ENCODE assay signal across 20 cellular contexts in genomic region chr7:114364151-114364550, GRCh38. TPM values are rescaled to one million over a fixed set of nuclear protein-coding genes. Genes with fewer than 3 reads are reported as not detected.
DNase-seq lines count a peak whose midpoint lies in the region; ATAC-seq, FAIRE-seq and TF ChIP-seq lines count a peak whose summit lies in the region.
"Had no signal": no experiment of that assay in that cellular context is flagged by ENCODE, and none has a peak within 500 bp of the region (broad histone marks: within the 10 kb centered on the region; RNA-seq: fewer than 3 reads in every experiment).

No MANE protein-coding gene starts in this region.

- H3K4me3 ChIP-seq in right cardiac atrium (ENCODE audit: low read length): no peak overlapping the region
- H3K4me3 ChIP-seq: BLaER1, PC-9 had no signal

- TF ChIP-seq POLR2A in H54 (IDR thresholded peaks at IDR 0.05; ENCODE audit: low read depth, low read length): no peak

- FAIRE-seq in H54 (lab: Jason Lieb, UNC): no peak
- FAIRE-seq: GM12891, HepG2 had no signal

- no peaks in the 10 kb centered on the region for H3K9me3 ChIP-seq in right cardiac atrium (ENCODE audit: control insufficient read depth, low read length)
- H3K9me3 ChIP-seq: BLaER1 had no signal

- in situ Hi-C loops in GM13976 (cut with MboI; ENCODE audit: low sequenced_read_pairs, unreplicated experiment): no loop called here

- H3K4me1 ChIP-seq in right cardiac atrium (ENCODE audit: control insufficient read depth, insufficient read depth, low read length): no peaks in the 10 kb centered on the region
- H3K4me1 ChIP-seq: BLaER1 had no signal

- H3K27me3 ChIP-seq in right cardiac atrium (ENCODE audit: control insufficient read depth, insufficient read depth): no peaks in the 10 kb centered on the region
- H3K27me3 ChIP-seq: BLaER1 had no signal

- WGBS in right cardiac atrium: 41% methylated on average over 3 of the region's 3 CpGs

- no peak for TF ChIP-seq CTCF in GM13976 (IDR thresholded peaks at IDR 0.05; ENCODE audit: borderline replicate concordance, control extremely low read depth, extremely low read depth, insufficient read depth, missing control alignments)

- DNase-seq in NCI-H146 (lab: John Stamatoyannopoulos, UW) (peak; percentile 22), NCI-H146 treated with DMSO at 0.1 percent for 48 hours (lab: John Stamatoyannopoulos, UW; ENCODE audit: unreplicated experiment) (no peak), right cardiac atrium (peak in 1 of 3 donors; percentile 55), left cardiac atrium (no peak), medulla oblongata (ENCODE audit: extremely low spot score) (peak; percentile 5), H54 (ENCODE audit: insufficient read length, low spot score) (no peak), GM13976 (ENCODE audit: low spot score) (no peak)
- DNase-seq: 8988T; CD8-positive, alpha-beta T cell; GF-D8; GOT3; KG1; NCI-H1436; NCI-H345; NCI-H526; PC-9 had no signal

- peak; percentile 55 for ATAC-seq in right cardiac atrium
- no peak for ATAC-seq in left cardiac atrium
- no peak for ATAC-seq in GM18873 (IDR thresholded peaks at IDR 0.05; ENCODE audit: low FRiP score, unreplicated experiment)
- ATAC-seq: CD8-positive, alpha-beta T cell; HepG2 had no signal

- intact Hi-C loops in right cardiac atrium (cut with DNase I) (no loop called here), left cardiac atrium (cut with DNase I) (no loop called here)

- H3K27ac ChIP-seq in right cardiac atrium (ENCODE audit: low read length): no peak overlapping the region
- H3K27ac ChIP-seq: BLaER1, PC-9 had no signal

RNA-seq across cellular contexts. Expression of gene FOXP2, which starts 50.5 kb away (rescaled TPM):
- total RNA-seq in right cardiac atrium: 1 to 10 TPM; 2.0 to 4.5 (median 2.3) TPM
- polyA plus RNA-seq in right cardiac atrium: 0.66 TPM
- 1 to 10 TPM; 2.4 to 5.5 TPM for total RNA-seq in left cardiac atrium
- total RNA-seq: CD8-positive, alpha-beta T cell; HepG2 had no signal

Comparison
In these comparisons a context has a peak if more than half of its experiments do, and no peak if none do; other contexts are left out.
1. DNase-seq: peak in NCI-H146 (single experiment) and medulla oblongata (single experiment); none in NCI-H146 treated with DMSO at 0.1 percent for 48 hours (single experiment), left cardiac atrium (single experiment), H54 (single experiment) and GM13976 (single experiment).
2. ATAC-seq: peak in right cardiac atrium (2 of 2); none in left cardiac atrium (0 of 2) and GM18873 (single experiment).